Comparison of ENCODE assay signal across 8 cellular contexts in the genomic region with DNA sequence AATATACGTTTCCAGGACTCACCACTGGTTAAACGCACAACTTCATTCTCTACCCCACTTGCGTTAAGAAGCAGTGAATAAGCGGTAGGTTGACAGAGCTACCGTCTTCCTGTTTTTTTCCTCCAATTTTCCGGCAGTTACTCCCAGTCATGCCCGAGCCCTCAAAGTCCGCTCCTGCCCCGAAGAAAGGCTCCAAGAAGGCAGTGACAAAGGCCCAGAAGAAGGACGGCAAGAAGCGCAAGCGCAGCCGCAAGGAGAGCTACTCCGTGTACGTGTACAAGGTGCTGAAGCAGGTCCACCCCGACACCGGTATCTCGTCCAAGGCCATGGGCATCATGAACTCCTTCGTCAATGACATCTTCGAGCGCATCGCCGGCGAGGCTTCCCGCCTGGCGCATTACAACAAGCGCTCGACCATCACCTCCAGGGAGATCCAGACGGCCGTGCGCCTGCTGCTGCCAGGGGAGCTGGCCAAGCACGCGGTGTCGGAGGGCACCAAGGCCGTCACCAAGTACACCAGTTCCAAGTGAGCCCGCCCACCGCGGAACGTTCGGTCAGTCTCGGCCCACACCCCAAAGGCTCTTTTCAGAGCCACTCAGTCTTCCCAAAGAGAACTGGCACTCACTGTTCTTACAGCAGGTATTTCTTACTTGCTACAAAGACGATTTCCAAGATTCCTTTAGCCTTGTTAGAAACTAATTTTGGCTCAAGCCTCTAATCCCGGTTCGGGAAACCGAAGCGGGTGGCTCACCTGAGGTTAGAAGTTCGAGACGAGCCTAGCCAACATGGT.
DNase-seq lines count a peak whose midpoint lies in the region; ATAC-seq and TF ChIP-seq lines count a peak whose summit lies in the region.
"Not testable (repeated sequence)": the region's sequence is repeated elsewhere in the genome, so short reads cannot be mapped to it uniquely, and the experiment has no call there.

No MANE protein-coding gene starts in this region.

- H3K9me3 ChIP-seq in KOPT-K1 (ENCODE audit: insufficient read depth, low read length, poor library complexity, severe bottlenecking); SK-N-SH: not testable (repeated sequence)

- not testable (repeated sequence) for TF ChIP-seq RAD21 in SK-N-SH (IDR thresholded peaks at IDR 0.05; ENCODE audit: low read length)

- H3K27ac ChIP-seq in KOPT-K1 (ENCODE audit: low read depth, low read length, poor library complexity, severe bottlenecking) (peak overlapping the region; percentile 98), SK-N-SH (ENCODE audit: low read depth in 2 of 2, low read length in 1 of 2) (peak overlapping the region; percentile 96 to 97)

- H2AFZ ChIP-seq in SK-N-SH (ENCODE audit: low read depth): not testable (repeated sequence)

- not testable (repeated sequence) for H3K27ac Mint-ChIP-seq in CD14-positive monocyte, mesothelial cell of epicardium

- not testable (repeated sequence) for H3K27me3 Mint-ChIP-seq in CD14-positive monocyte (ENCODE audit: low read depth in 3 of 3); mesothelial cell of epicardium (ENCODE audit: low read depth)

- under 1% methylated on average over 16 of the region's 48 CpGs for WGBS in SK-N-SH (ENCODE audit: low lambda C conversion rate)

- H3F3A ChIP-seq in SK-N-SH (replicated peaks; ENCODE audit: insufficient read depth): peaks cover 29% of the 10 kb centered on the region

- TF ChIP-seq EP300 in SK-N-SH (IDR thresholded peaks at IDR 0.05; ENCODE audit: borderline replicate concordance in 1 of 2, low read depth in 1 of 2, low read length in 1 of 2): not testable (repeated sequence)

- not testable (repeated sequence) for H3K36me3 ChIP-seq in KOPT-K1 (ENCODE audit: insufficient read depth, low read length); SK-N-SH (replicated peaks in 1 of 2; ENCODE audit: control insufficient read depth in 1 of 2, insufficient read depth in 2 of 2, low read length in 1 of 2)

- H3K36me3 Mint-ChIP-seq in CD14-positive monocyte, mesothelial cell of epicardium: not testable (repeated sequence)

- H3K4me2 ChIP-seq in SK-N-SH: peak overlapping the region; percentile 97

- CTCF ChIA-PET in SK-N-SH (lab: Yijun Ruan, JAX): interaction anchor here (1.2 to 5.7 kb wide), 6 partner anchors 11 to 57 kb away, joined by 3 to 29 read pairs (median 7); a partner anchor contains a TSS

- peak overlapping the region; percentile 82 to 83 for H3K4me3 ChIP-seq in SK-N-SH (ENCODE audit: low read depth in 2 of 2, low read length in 1 of 2)

- H3K4me1 ChIP-seq in SK-N-SH (ENCODE audit: control insufficient read depth in 1 of 2, insufficient read depth in 2 of 2, low read depth in 1 of 2, low read length in 1 of 2): peaks cover 0 to 11% of the 10 kb centered on the region in 2 experiments; a peak in 2 of 4 replicates

- H3K79me2 ChIP-seq in SK-N-SH (ENCODE audit: insufficient read depth): peaks cover 44% of the 10 kb centered on the region

- H3K27me3 ChIP-seq in SK-N-SH (ENCODE audit: insufficient read depth): not testable (repeated sequence)

- DNase-seq in CD14-positive monocyte (ENCODE audit: low spot score): peak; percentile 49
- DNase-seq in SK-N-SH: not testable (repeated sequence)
- peak; percentile 57 for DNase-seq in activated naive CD4-positive, alpha-beta T cell treated with Interleukin-2 at 50 U/mL for 16 hours
- DNase-seq in fibroblast of gingiva (ENCODE audit: low read depth): peak; percentile 63
- peak; percentile 23 to 70 for DNase-seq in mesothelial cell of epicardium (ENCODE audit: low spot score in 2 of 2, unreplicated experiment in 2 of 2)
- peak; percentile 63 to 65 for DNase-seq in stimulated activated CD4-positive, alpha-beta T cell treated with anti-CD3 and anti-CD28 coated beads, Interleukin-2, amount 100 ng/mL, for 24 hours

- POLR2A ChIA-PET in SK-N-SH (lab: Yijun Ruan, JAX): interaction anchor here (0.9 to 11.5 kb wide), 26 partner anchors 9 to 1817 kb away, joined by 3 to 578 read pairs (median 8); a partner anchor contains a TSS

- ATAC-seq in GM21526 (IDR thresholded peaks at IDR 0.05; ENCODE audit: low FRiP score, unreplicated experiment): peak; percentile 0

- H4K20me1 ChIP-seq in SK-N-SH (ENCODE audit: insufficient read depth): not testable (repeated sequence)

- H3K9ac ChIP-seq in SK-N-SH: peak overlapping the region; percentile 99

- intact Hi-C loops in CD14-positive monocyte (cut with micrococcal nuclease): loop anchor here (2.0 to 5.0 kb wide), 3 partner anchors 26 to 54 kb away; a partner anchor contains a TSS

- not testable (repeated sequence) for H3K9me3 Mint-ChIP-seq in CD14-positive monocyte, mesothelial cell of epicardium

- H3K4me3 Mint-ChIP-seq in CD14-positive monocyte, mesothelial cell of epicardium: not testable (repeated sequence)

- not testable (repeated sequence) for H3K9me2 ChIP-seq in SK-N-SH

- TF ChIP-seq CTCF in CD14-positive monocyte (IDR thresholded peaks at IDR 0.05); SK-N-SH (IDR thresholded peaks at IDR 0.05); mesothelial cell of epicardium (IDR thresholded peaks at IDR 0.05; ENCODE audit: unreplicated experiment): not testable (repeated sequence)

- H3K4me1 Mint-ChIP-seq in CD14-positive monocyte (peaks cover 14% of the 10 kb centered on the region), mesothelial cell of epicardium (peaks cover 23% of the 10 kb centered on the region)

TF ChIP-seq in SK-N-SH, 30 proteins besides CTCF, POLR2A, EP300 and RAD21:
- TF ChIP-seq, protein P1, sequence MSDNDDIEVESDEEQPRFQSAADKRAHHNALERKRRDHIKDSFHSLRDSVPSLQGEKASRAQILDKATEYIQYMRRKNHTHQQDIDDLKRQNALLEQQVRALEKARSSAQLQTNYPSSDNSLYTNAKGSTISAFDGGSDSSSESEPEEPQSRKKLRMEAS (IDR thresholded peaks at IDR 0.05; ENCODE audit: low read depth): peak; percentile 5; the same call in 1 of the 2 replicates
- TF ChIP-seq NRF1 (IDR thresholded peaks at IDR 0.05; ENCODE audit: low read depth, low read length) (0 out of 2 replicates have a peak, but pooled peaks have one; percentile 10), FOXM1 (IDR thresholded peaks at IDR 0.05; ENCODE audit: low read depth) (0 out of 2 replicates have a peak, but pooled peaks have one; percentile 8), MXI1 (IDR thresholded peaks at IDR 0.05; ENCODE audit: low read depth, low read length) (peak; percentile 74; the same call in 1 of the 2 replicates), POLR2AphosphoS5 (IDR thresholded peaks at IDR 0.05; ENCODE audit: low read depth, low read length) (peak; percentile 44)
- TF ChIP-seq, protein P2, sequence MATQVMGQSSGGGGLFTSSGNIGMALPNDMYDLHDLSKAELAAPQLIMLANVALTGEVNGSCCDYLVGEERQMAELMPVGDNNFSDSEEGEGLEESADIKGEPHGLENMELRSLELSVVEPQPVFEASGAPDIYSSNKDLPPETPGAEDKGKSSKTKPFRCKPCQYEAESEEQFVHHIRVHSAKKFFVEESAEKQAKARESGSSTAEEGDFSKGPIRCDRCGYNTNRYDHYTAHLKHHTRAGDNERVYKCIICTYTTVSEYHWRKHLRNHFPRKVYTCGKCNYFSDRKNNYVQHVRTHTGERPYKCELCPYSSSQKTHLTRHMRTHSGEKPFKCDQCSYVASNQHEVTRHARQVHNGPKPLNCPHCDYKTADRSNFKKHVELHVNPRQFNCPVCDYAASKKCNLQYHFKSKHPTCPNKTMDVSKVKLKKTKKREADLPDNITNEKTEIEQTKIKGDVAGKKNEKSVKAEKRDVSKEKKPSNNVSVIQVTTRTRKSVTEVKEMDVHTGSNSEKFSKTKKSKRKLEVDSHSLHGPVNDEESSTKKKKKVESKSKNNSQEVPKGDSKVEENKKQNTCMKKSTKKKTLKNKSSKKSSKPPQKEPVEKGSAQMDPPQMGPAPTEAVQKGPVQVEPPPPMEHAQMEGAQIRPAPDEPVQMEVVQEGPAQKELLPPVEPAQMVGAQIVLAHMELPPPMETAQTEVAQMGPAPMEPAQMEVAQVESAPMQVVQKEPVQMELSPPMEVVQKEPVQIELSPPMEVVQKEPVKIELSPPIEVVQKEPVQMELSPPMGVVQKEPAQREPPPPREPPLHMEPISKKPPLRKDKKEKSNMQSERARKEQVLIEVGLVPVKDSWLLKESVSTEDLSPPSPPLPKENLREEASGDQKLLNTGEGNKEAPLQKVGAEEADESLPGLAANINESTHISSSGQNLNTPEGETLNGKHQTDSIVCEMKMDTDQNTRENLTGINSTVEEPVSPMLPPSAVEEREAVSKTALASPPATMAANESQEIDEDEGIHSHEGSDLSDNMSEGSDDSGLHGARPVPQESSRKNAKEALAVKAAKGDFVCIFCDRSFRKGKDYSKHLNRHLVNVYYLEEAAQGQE (IDR thresholded peaks at IDR 0.05; ENCODE audit: low read depth, low read length): 0 out of 2 replicates have a peak, but pooled peaks have one; percentile 9
TF ChIP-seq in SK-N-SH: peak in this region for 6; not testable (repeated sequence) for 24.
